ENCODE assay signal across 18 cellular contexts in genomic region chr2:40716879-40717278, GRCh38.
DNase-seq lines count a peak whose midpoint lies in the region; TF ChIP-seq lines count a peak whose summit lies in the region.
"Had no signal": no experiment of that assay in that cellular context is flagged by ENCODE, and none has a peak within 500 bp of the region (broad histone marks: within the 10 kb centered on the region; RNA-seq: fewer than 3 reads in every experiment).

No MANE protein-coding gene starts in this region.

- no TSS peak for BruUV-seq in PC-9 (replicated peaks; lab: Mats Ljungman, UMichigan)

- H3K27ac ChIP-seq in PC-9 = no peak overlapping the region
- H3K27ac ChIP-seq: esophagus muscularis mucosa, sigmoid colon had no signal

- H3K27ac Mint-ChIP-seq in CD14-positive monocyte = no peak overlapping the region
- H3K27ac Mint-ChIP-seq in activated CD4-positive, alpha-beta memory T cell treated with anti-CD3 and anti-CD28 coated beads for 36 hours = no peak overlapping the region
- H3K27ac Mint-ChIP-seq: natural killer cell had no signal

- H2AFZ ChIP-seq in PC-9 = peak overlapping the region; percentile 20; the same call in 1 of the 2 replicates

- H3K9me3 ChIP-seq in PC-9 (ENCODE audit: insufficient read depth, low read depth) = no peaks in the 10 kb centered on the region
- H3K9me3 ChIP-seq: esophagus muscularis mucosa, sigmoid colon had no signal

- no peaks in the 10 kb centered on the region for H3K36me3 ChIP-seq in PC-9 (ENCODE audit: low read depth)
- H3K36me3 ChIP-seq: esophagus muscularis mucosa, sigmoid colon had no signal

- POLR2A ChIA-PET in PC-9 (lab: Charles Lee; ENCODE audit: unreplicated experiment) = interaction anchor here (0.7 kb wide), 1 partner anchor 25 kb away, joined by 5 read pairs; no protein-coding TSS in a partner anchor
- POLR2A ChIA-PET in activated CD4-positive, alpha-beta memory T cell treated with anti-CD3 and anti-CD28 coated beads for 36 hours (lab: Charles Lee) = no interaction called here

- TF ChIP-seq CTCF in PC-9 (conservative IDR thresholded peaks at IDR 0.05) (no peak), fibroblast of mammary gland (conservative IDR thresholded peaks at IDR 0.05; ENCODE audit: control insufficient read depth, insufficient read depth, low read depth, low read length) (no peak), CD14-positive monocyte (IDR thresholded peaks at IDR 0.05) (no peak)

- H3K9me2 ChIP-seq in PC-9 (ENCODE audit: insufficient read depth) = no peaks in the 10 kb centered on the region

- no peak overlapping the region for H3K4me3 Mint-ChIP-seq in CD14-positive monocyte
- no peak overlapping the region for H3K4me3 Mint-ChIP-seq in activated CD4-positive, alpha-beta memory T cell treated with anti-CD3 and anti-CD28 coated beads for 36 hours
- H3K4me3 Mint-ChIP-seq: natural killer cell had no signal

- peaks cover 0 to 9% (median 4%) of the 10 kb centered on the region in 7 donors for H3K9me3 Mint-ChIP-seq in CD14-positive monocyte
- H3K9me3 Mint-ChIP-seq in activated CD4-positive, alpha-beta memory T cell treated with anti-CD3 and anti-CD28 coated beads for 36 hours = peaks cover 7% of the 10 kb centered on the region

- no peaks in the 10 kb centered on the region for H3F3A ChIP-seq in PC-9 (ENCODE audit: insufficient read depth, low read depth)

- DNase-seq in GM03348 (ENCODE audit: low spot score) = peak; percentile 57
- DNase-seq in PC-9 = peak; percentile 55 to 66
- peak; percentile 91 for DNase-seq in fibroblast of mammary gland (ENCODE audit: low read depth)
- peak; percentile 70 for DNase-seq in renal cortical epithelial cell (ENCODE audit: low read depth)
- DNase-seq in CD14-positive monocyte (ENCODE audit: low spot score) = no peak
- no peak for DNase-seq in NCI-H510A (lab: John Stamatoyannopoulos, UW)
- DNase-seq in SHP77 (lab: John Stamatoyannopoulos, UW) = no peak
- DNase-seq in activated CD4-positive, alpha-beta memory T cell treated with anti-CD3 and anti-CD28 coated beads for 36 hours = no peak
- DNase-seq: activated CD4-positive, alpha-beta T cell treated with anti-CD3 and anti-CD28 coated beads, Interleukin-2, amount 50 U/mL, for 1 hour; activated effector memory CD4-positive, alpha-beta T cell treated with anti-CD3 and anti-CD28 coated beads, Interleukin-2, amount 50 U/mL, for 16 hours; DMS 273 treated with DMSO at 0.1 percent for 48 hours; KG1; left cardiac atrium; natural killer cell; NCI-H187; NK-92 treated with Interleukin-12 subunit alpha and Interleukin-12 subunit beta, amount 100 ng/mL, for 24 hours; sigmoid colon had no signal

- H3K4me3 ChIP-seq in PC-9 (no peak overlapping the region), fibroblast of mammary gland (ENCODE audit: control insufficient read depth, low read depth, low read length) (no peak overlapping the region)
- H3K4me3 ChIP-seq: esophagus muscularis mucosa, sigmoid colon had no signal

- no peaks in the 10 kb centered on the region for H3K36me3 Mint-ChIP-seq in CD14-positive monocyte
- H3K36me3 Mint-ChIP-seq in activated CD4-positive, alpha-beta memory T cell treated with anti-CD3 and anti-CD28 coated beads for 36 hours = no peaks in the 10 kb centered on the region
- H3K36me3 Mint-ChIP-seq: natural killer cell had no signal

- peak overlapping the region; percentile 20; the same call in 1 of the 2 replicates for H3K4me2 ChIP-seq in PC-9

- intact Hi-C loops in PC-9 (cut with micrococcal nuclease; ENCODE audit: unreplicated experiment) (no loop called here), CD14-positive monocyte (cut with micrococcal nuclease) (no loop called here)
- intact Hi-C loops in activated CD4-positive, alpha-beta memory T cell treated with anti-CD3 and anti-CD28 coated beads for 36 hours (cut with micrococcal nuclease) = no loop called here

- no peaks in the 10 kb centered on the region for H4K20me1 ChIP-seq in PC-9 (ENCODE audit: insufficient read depth)

- no peaks in the 10 kb centered on the region for H3K27me3 ChIP-seq in PC-9 (ENCODE audit: insufficient read depth, low read depth)
- H3K27me3 ChIP-seq: esophagus muscularis mucosa, sigmoid colon had no signal

- H3K27me3 Mint-ChIP-seq in CD14-positive monocyte (ENCODE audit: low read depth in 3 of 3) = no peaks in the 10 kb centered on the region
- no peaks in the 10 kb centered on the region for H3K27me3 Mint-ChIP-seq in activated CD4-positive, alpha-beta memory T cell treated with anti-CD3 and anti-CD28 coated beads for 36 hours

- H3K79me2 ChIP-seq in PC-9 (ENCODE audit: low read depth) = no peaks in the 10 kb centered on the region

- CTCF ChIA-PET in PC-9 (lab: Charles Lee) = no interaction called here
- CTCF ChIA-PET in activated CD4-positive, alpha-beta memory T cell treated with anti-CD3 and anti-CD28 coated beads for 36 hours (lab: Charles Lee) = no interaction called here

- peaks cover 4% of the 10 kb centered on the region for H3K4me1 Mint-ChIP-seq in CD14-positive monocyte
- H3K4me1 Mint-ChIP-seq in activated CD4-positive, alpha-beta memory T cell treated with anti-CD3 and anti-CD28 coated beads for 36 hours (ENCODE audit: low read depth) = no peaks in the 10 kb centered on the region
- H3K4me1 Mint-ChIP-seq: natural killer cell had no signal

- H3K4me1 ChIP-seq in PC-9 (replicated peaks; ENCODE audit: insufficient read depth) = peaks cover 10% of the 10 kb centered on the region; the same call in 1 of the 2 replicates

Comparison
In these comparisons a context has a peak if more than half of its experiments do, and no peak if none do; other contexts are left out.
1. DNase-seq: peak in GM03348 (single experiment), PC-9 (2 of 2), fibroblast of mammary gland (single experiment) and renal cortical epithelial cell (single experiment); none in CD14-positive monocyte (single experiment), NCI-H510A (single experiment), SHP77 (0 of 2) and activated CD4-positive, alpha-beta memory T cell treated with anti-CD3 and anti-CD28 coated beads for 36 hours (single experiment).